ENCODE assay signal across 12 cellular contexts in genomic region chr19:7497292-7497691, GRCh38. TPM values are rescaled to one million over a fixed set of nuclear protein-coding genes. Genes with fewer than 3 reads are reported as not detected.
A peak's percentile ranks its signal among the peaks of the same experiment; 100 is the strongest.
DNase-seq lines count a peak whose midpoint lies in the region; ATAC-seq and TF ChIP-seq lines count a peak whose summit lies in the region.
"Had no signal": no experiment of that assay in that cellular context is flagged by ENCODE, and none has a peak within 500 bp of the region (broad histone marks: within the 10 kb centered on the region; RNA-seq: fewer than 3 reads in every experiment).

No MANE protein-coding gene starts in this region.

- no peaks in the 10 kb centered on the region for H3K36me3 Mint-ChIP-seq in neural crest cell (ENCODE audit: low read depth)
- H3K36me3 Mint-ChIP-seq: IgD-negative memory B cell; naive thymus-derived CD8-positive, alpha-beta T cell had no signal

- H3K9me3 ChIP-seq in spleen = no peaks in the 10 kb centered on the region

- H3K27me3 ChIP-seq in spleen (replicated peaks in 1 of 7) = peaks cover 0 to 37% (median 11%) of the 10 kb centered on the region in 7 donors

- WGBS in spleen, 5 donors = 53 to 67% (median 57%) methylated on average over 7 of the region's 7 CpGs

- ATAC-seq in HG03432 (IDR thresholded peaks at IDR 0.05; ENCODE audit: unreplicated experiment) (no peak), GM21390 (IDR thresholded peaks at IDR 0.05; ENCODE audit: unreplicated experiment) (no peak)
- ATAC-seq: activated CD4-positive, CD25-positive, alpha-beta regulatory T cell treated with anti-CD3 and anti-CD28 coated beads, Interleukin-2, amount 50 U/mL, for 24 hours had no signal

- TF ChIP-seq CTCF in NB4 (IDR thresholded peaks at IDR 0.05; ENCODE audit: low read depth, low read length) (peak; percentile 66), choroid plexus epithelial cell (conservative IDR thresholded peaks at IDR 0.05; ENCODE audit: low read depth, low read length) (peak; percentile 67), neural crest cell (conservative IDR thresholded peaks at IDR 0.05) (peak; percentile 55), spleen (IDR thresholded peaks at IDR 0.05 in 8 of 11, conservative IDR thresholded peaks at IDR 0.05 in 3 of 11) (peak in 1 of 11 experiments; percentile 12)

- intact Hi-C loops in spleen (cut with DNase I; ENCODE audit: low total_unique reads) = no loop called here

- no peak overlapping the region for H3K27ac ChIP-seq in spleen

- no peaks in the 10 kb centered on the region for H3K9me3 Mint-ChIP-seq in neural crest cell
- H3K9me3 Mint-ChIP-seq: naive thymus-derived CD8-positive, alpha-beta T cell had no signal

- TF ChIP-seq POLR2A in NB4 (IDR thresholded peaks at IDR 0.05; ENCODE audit: extremely low read depth, insufficient read length) = no peak
- TF ChIP-seq POLR2A in spleen (IDR thresholded peaks at IDR 0.05) = no peak

- H3K36me3 ChIP-seq in spleen = no peaks in the 10 kb centered on the region

- no peak overlapping the region for H3K27ac Mint-ChIP-seq in neural crest cell (ENCODE audit: unreplicated experiment)

- H3K4me1 ChIP-seq in spleen = peaks cover 8 to 47% (median 26%) of the 10 kb centered on the region in 6 donors

- peaks cover 29% of the 10 kb centered on the region for H3K27me3 Mint-ChIP-seq in neural crest cell (ENCODE audit: low read depth)

- H3K4me1 Mint-ChIP-seq in neural crest cell = peaks cover 24% of the 10 kb centered on the region

- peak overlapping the region; percentile 76 for H3K4me3 Mint-ChIP-seq in neural crest cell
- H3K4me3 Mint-ChIP-seq: naive thymus-derived CD8-positive, alpha-beta T cell had no signal

- DNase-seq in DMS53 (lab: John Stamatoyannopoulos, UW) (peak; percentile 25), DMS53 treated with DMSO at 0.1 percent for 48 hours (lab: John Stamatoyannopoulos, UW; ENCODE audit: unreplicated experiment) (no peak), NB4 (ENCODE audit: low read depth) (peak; percentile 46), choroid plexus epithelial cell (ENCODE audit: low read depth) (peak; percentile 48), neural crest cell (ENCODE audit: low read depth, low spot score) (no peak), spleen (no peak)
- DNase-seq: cortex of kidney; naive thymus-derived CD8-positive, alpha-beta T cell had no signal

- H3K4me3 ChIP-seq in NB4 (ENCODE audit: low read depth, low read length) (no peak overlapping the region), choroid plexus epithelial cell (ENCODE audit: low read depth, low read length) (no peak overlapping the region), spleen (no peak overlapping the region)

RNA-seq across cellular contexts. Expression of gene PEX11G, which starts 8.5 kb away (rescaled TPM):
- 2.3 and 3.4 TPM in 2 replicates for total RNA-seq in neural crest cell
- 1 to 10 TPM; 2.3 to 9.6 (median 5.2) TPM for total RNA-seq in spleen
- polyA plus RNA-seq in spleen = 1 to 10 TPM; 3.4 to 7.8 (median 4.0) TPM

RNA-seq across cellular contexts. Expression of gene ZNF358, which starts 18.6 kb away (rescaled TPM):
- total RNA-seq in neural crest cell (75.6 and 76.2 TPM in 2 replicates), spleen (10 to 100 TPM; 22.8 to 50.5 (median 43.6) TPM)
- 10 to 100 TPM; 23.8 to 44.6 (median 30.6) TPM for polyA plus RNA-seq in spleen

RNA-seq across cellular contexts. Expression of gene MCOLN1, which starts 25.1 kb away (rescaled TPM):
- total RNA-seq in neural crest cell (24.4 and 26.7 TPM in 2 replicates), spleen (100 to 1,000 TPM in 6 of 7 donors, 10 to 100 TPM in 1; 76.9 to 166 (median 131) TPM)
- polyA plus RNA-seq in spleen = 100 to 1,000 TPM in 1 of 3 donors, 10 to 100 TPM in 2; 25.1 to 106 (median 68.5) TPM

RNA-seq across cellular contexts. Expression of gene PNPLA6, which starts 38.2 kb away (rescaled TPM):
- total RNA-seq in neural crest cell (72.1 and 74.7 TPM in 2 replicates), spleen (100 to 1,000 TPM; 125 to 225 (median 151) TPM)
- 100 to 1,000 TPM in 2 of 3 donors, 10 to 100 TPM in 1; 51.0 to 142 (median 130) TPM for polyA plus RNA-seq in spleen

Comparison
In these comparisons a context has a peak if more than half of its experiments do, and no peak if none do; other contexts are left out.
1. DNase-seq: peak in DMS53 (single experiment), NB4 (single experiment) and choroid plexus epithelial cell (single experiment); none in DMS53 treated with DMSO at 0.1 percent for 48 hours (single experiment), neural crest cell (single experiment) and spleen (single experiment).